Comparison of ENCODE assay signal across 8 cellular contexts in the genomic region with DNA sequence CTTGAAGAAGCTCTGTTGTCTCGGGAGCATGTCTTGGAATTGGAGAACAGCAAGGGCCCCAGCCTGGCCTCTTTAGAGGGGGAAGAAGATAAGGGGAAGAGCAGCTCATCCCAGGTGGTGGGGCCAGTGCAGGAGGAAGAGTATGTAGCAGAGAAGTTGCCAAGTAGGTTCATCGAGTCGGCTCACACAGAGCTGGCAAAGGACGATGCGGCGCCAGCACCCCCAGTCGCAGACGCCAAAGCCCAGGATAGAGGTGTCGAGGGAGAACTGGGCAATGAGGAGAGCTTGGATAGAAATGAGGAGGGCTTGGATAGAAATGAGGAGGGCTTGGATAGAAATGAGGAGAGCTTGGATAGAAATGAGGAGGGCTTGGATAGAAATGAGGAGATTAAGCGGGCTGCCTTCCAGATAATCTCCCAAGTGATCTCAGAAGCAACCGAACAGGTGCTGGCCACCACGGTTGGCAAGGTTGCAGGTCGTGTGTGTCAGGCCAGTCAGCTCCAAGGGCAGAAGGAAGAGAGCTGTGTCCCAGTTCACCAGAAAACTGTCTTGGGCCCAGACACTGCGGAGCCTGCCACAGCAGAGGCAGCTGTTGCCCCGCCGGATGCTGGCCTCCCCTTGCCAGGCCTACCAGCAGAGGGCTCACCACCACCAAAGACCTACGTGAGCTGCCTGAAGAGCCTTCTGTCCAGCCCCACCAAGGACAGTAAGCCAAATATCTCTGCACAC. TPM values are rescaled to one million over a fixed set of nuclear protein-coding genes. Genes with fewer than 3 reads are reported as not detected.
DNase-seq lines count a peak whose midpoint lies in the region; ATAC-seq and TF ChIP-seq lines count a peak whose summit lies in the region.

No MANE protein-coding gene starts in this region.

- H3K36me3 Mint-ChIP-seq in H9 (ENCODE audit: insufficient read depth in 1 of 3, low read depth in 3 of 3): peaks cover 11 to 30% (median 29%) of the 10 kb centered on the region in 3 experiments; a peak in 6 of 7 replicates

- no peak overlapping the region for H2BK5ac ChIP-seq in H9 (ENCODE audit: insufficient read length, low read length)

- no CpG with 5 or more reads among the region's 17 CpGs for WGBS in H9 (ENCODE audit: extremely low coverage, insufficient read length, low lambda C conversion rate)

- H4K8ac ChIP-seq in H9 (replicated peaks; ENCODE audit: insufficient read length, low read depth, low read length): no peak overlapping the region

- no peak overlapping the region for H4K91ac ChIP-seq in H9 (ENCODE audit: insufficient read length, low read depth, low read length)

- no peaks in the 10 kb centered on the region for H4K20me1 ChIP-seq in H9 (ENCODE audit: control insufficient read depth, insufficient read depth, insufficient read length)

- H2AK5ac ChIP-seq in H9 (ENCODE audit: insufficient read length, low read length): no peak overlapping the region

- H3K27ac ChIP-seq in AG04450 (ENCODE audit: low read depth, low read length) (no peak overlapping the region), H9 (ENCODE audit: insufficient read length, low read depth, low read length) (no peak overlapping the region)

- no peaks in the 10 kb centered on the region for H3K9me3 Mint-ChIP-seq in H9

- no peak overlapping the region; the same call in 1 of the 2 replicates for H3K14ac ChIP-seq in H9 (ENCODE audit: insufficient read depth, low read length)

- ATAC-seq in HG03521 (IDR thresholded peaks at IDR 0.05; ENCODE audit: unreplicated experiment) (no peak), GM21367 (IDR thresholded peaks at IDR 0.05; ENCODE audit: unreplicated experiment) (no peak)

- H3K4me1 ChIP-seq in H9 (ENCODE audit: insufficient read depth, low read length): peaks cover 2% of the 10 kb centered on the region; the same call in 1 of the 2 replicates

- H3K23ac ChIP-seq in H9 (ENCODE audit: insufficient read length, low read depth, low read length): no peak overlapping the region

- H3K27ac Mint-ChIP-seq in H9: peak overlapping the region; percentile 33 to 91 (median 76); a peak in 5 of 7 replicates

- peaks cover 57 to 77% of the 10 kb centered on the region in 2 experiments for H3K4me1 Mint-ChIP-seq in H9

- H2BK15ac ChIP-seq in H9 (ENCODE audit: low read depth, low read length): no peak overlapping the region

- no peak overlapping the region for H3K18ac ChIP-seq in H9 (ENCODE audit: insufficient read length, low read depth, low read length)

- no peak overlapping the region for H2BK20ac ChIP-seq in H9 (ENCODE audit: low read depth, low read length, poor library complexity, severe bottlenecking)

- no peak overlapping the region for H2AFZ ChIP-seq in H9 (ENCODE audit: low read length)

- no peak overlapping the region for H3K4me3 ChIP-seq in AG04450 (ENCODE audit: low read depth, low read length)

- CTCF ChIA-PET in AG04450 (lab: Charles Lee): interaction anchor here (1.1 to 1.9 kb wide), 3 partner anchors 15 to 641 kb away, joined by 3 to 5 read pairs (median 4); no protein-coding TSS in a partner anchor

- POLR2A ChIA-PET in AG04450 (lab: Yijun Ruan, JAX): no interaction called here

- H3K27me3 ChIP-seq in AG04450 (ENCODE audit: control insufficient read depth, insufficient read depth, low read length) (no peaks in the 10 kb centered on the region), H9 (ENCODE audit: insufficient read depth, low read length) (no peaks in the 10 kb centered on the region)

- H3K79me1 ChIP-seq in H9 (ENCODE audit: insufficient read depth, low read depth, low read length, poor library complexity, severe bottlenecking): peaks cover 9% of the 10 kb centered on the region

- H2BK12ac ChIP-seq in H9 (ENCODE audit: insufficient read length, low read depth, low read length): no peak overlapping the region

- H3K23me2 ChIP-seq in H9 (ENCODE audit: insufficient read length, low read depth, low read length, poor library complexity, severe bottlenecking): no peaks in the 10 kb centered on the region

- no peak overlapping the region for H3T11ph ChIP-seq in H9 (ENCODE audit: low read length)

- H3K79me2 ChIP-seq in H9 (ENCODE audit: insufficient read depth, low read length): peaks cover 7% of the 10 kb centered on the region; the same call in 1 of the 2 replicates

- no peak overlapping the region for H3K4ac ChIP-seq in H9 (ENCODE audit: low read depth, low read length)

- no peak overlapping the region for H3K56ac ChIP-seq in H9 (ENCODE audit: insufficient read length, low read depth, low read length)

- no peak overlapping the region for H3K9ac ChIP-seq in H9 (ENCODE audit: extremely low read depth, insufficient read length, low read length)

- no peak overlapping the region for H3K4me2 ChIP-seq in H9 (ENCODE audit: insufficient read depth, insufficient read length, low read length)

- H2BK120ac ChIP-seq in H9 (ENCODE audit: low read depth, low read length, poor library complexity, severe bottlenecking): no peak overlapping the region

- DNase-seq in AG04450 (ENCODE audit: low read depth, low spot score) (no peak), H9 (peak; percentile 80), UCSD-AML1 (lab: John Stamatoyannopoulos, UW; ENCODE audit: unreplicated experiment) (peak; percentile 17), islet precursor cell (peak; percentile 82), OCI-M2 (lab: John Stamatoyannopoulos, UW; ENCODE audit: unreplicated experiment) (no peak), SKM-1 (lab: John Stamatoyannopoulos, UW; ENCODE audit: unreplicated experiment) (no peak)

- no peaks in the 10 kb centered on the region for H3K9me3 ChIP-seq in AG04450 (ENCODE audit: control insufficient read depth, insufficient read depth, low read length)
- H3K9me3 ChIP-seq in H9 (ENCODE audit: control insufficient read depth, low read depth, low read length): no peaks in the 10 kb centered on the region

- no peak overlapping the region for H4K5ac ChIP-seq in H9 (ENCODE audit: insufficient read length, low read depth, low read length)

- TF ChIP-seq CTCF in AG04450 (IDR thresholded peaks at IDR 0.05; ENCODE audit: low read depth, low read length) (peak; percentile 16; the same call in 1 of the 2 replicates), H9 (conservative IDR thresholded peaks at IDR 0.05) (peak; percentile 65)

- H3K27me3 Mint-ChIP-seq in H9 (ENCODE audit: low read depth): no peaks in the 10 kb centered on the region

- no peak overlapping the region for H3K4me3 Mint-ChIP-seq in H9

RNA-seq across cellular contexts. Expression of a gene that starts 21.2 kb away (rescaled TPM):
- polyA plus RNA-seq in AG04450 (2011; rRNA removed): 6.5 and 12.4 TPM in 2 replicates
- 15.3 and 19.7 TPM in 2 replicates for polyA minus RNA-seq in AG04450 (2011; rRNA and poly(A)+ RNA removed)
- total RNA-seq in H9 (2021): 61.2 and 65.4 TPM in 2 replicates

Comparison
In these comparisons a context has a peak if more than half of its experiments do, and no peak if none do; other contexts are left out.
1. DNase-seq: peak in H9 (single experiment), UCSD-AML1 (single experiment) and islet precursor cell (single experiment); none in AG04450 (single experiment), OCI-M2 (single experiment) and SKM-1 (single experiment).